In the genomic region with DNA sequence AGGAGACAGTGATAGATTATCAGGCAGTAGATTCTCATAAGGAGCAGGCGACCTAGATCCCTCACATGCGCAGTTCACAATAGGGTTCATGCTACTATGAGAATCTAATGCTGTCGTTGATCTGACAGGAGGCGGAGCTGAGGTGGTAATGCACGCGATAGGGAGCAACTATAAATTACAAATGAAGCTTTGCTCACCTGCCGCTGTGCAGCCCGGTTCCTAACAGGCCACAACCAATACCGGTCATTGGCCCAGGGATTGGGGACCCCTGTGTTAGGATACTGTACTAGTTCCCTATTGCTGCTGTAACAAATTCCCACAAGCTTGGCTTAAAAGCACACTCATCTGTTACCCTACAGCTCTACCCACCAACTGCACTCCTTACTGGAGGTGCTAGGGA, we compare ENCODE assay signal across 8 cellular contexts. TPM values are rescaled to one million over a fixed set of nuclear protein-coding genes. Genes with fewer than 3 reads are reported as not detected.
"Had no signal": no experiment of that assay in that cellular context is flagged by ENCODE, and none has a peak within 500 bp of the region (broad histone marks: within the 10 kb centered on the region; RNA-seq: fewer than 3 reads in every experiment).

No MANE protein-coding gene starts in this region.

- DNase-seq: GM23248, GOT3, H7, IMR-90, KG1 had no signal

- H3K9ac ChIP-seq: GM23248 had no signal

- H2AFZ ChIP-seq: GM23248 had no signal

- ATAC-seq: HCT116, K562 had no signal

- H3K36me3 ChIP-seq: HAP-1 had no signal

- H3K4me3 ChIP-seq: GM23248, HAP-1, K562 had no signal

- H3K9me3 ChIP-seq: HAP-1 had no signal

- H3K27ac ChIP-seq: GM23248 had no signal

RNA-seq across cellular contexts. Expression of a gene that starts 10.7 kb away (rescaled TPM):
- total RNA-seq: GM23248, H7, IMR-90, K562 had no signal
- polyA plus RNA-seq: GM23248 had no signal

RNA-seq across cellular contexts. Expression of a gene that starts 57.8 kb away (rescaled TPM):
- total RNA-seq: GM23248, H7, IMR-90, K562 had no signal
- polyA plus RNA-seq: GM23248, K562 had no signal
